ENCODE assay signal across 15 cellular contexts in genomic region chr3:99639579-99639978, GRCh38. TPM values are rescaled to one million over a fixed set of nuclear protein-coding genes. Genes with fewer than 3 reads are reported as not detected.
DNase-seq lines count a peak whose midpoint lies in the region; ATAC-seq, FAIRE-seq and TF ChIP-seq lines count a peak whose summit lies in the region.
"Had no signal": no experiment of that assay in that cellular context is flagged by ENCODE, and none has a peak within 500 bp of the region (broad histone marks: within the 10 kb centered on the region; RNA-seq: fewer than 3 reads in every experiment).

No MANE protein-coding gene starts in this region.

- DNase-seq in HFF-Myc (ENCODE audit: extremely low read depth, low read depth), result no peak
- peak; percentile 73 for DNase-seq in SK-N-MC (ENCODE audit: low read depth, low spot score)
- peak; percentile 53 for DNase-seq in fibroblast of pulmonary artery (ENCODE audit: low read depth)
- DNase-seq in thyroid gland, result no peak
- DNase-seq in HTR-8/SVneo (ENCODE audit: insufficient read length, low spot score), result no peak
- no peak for DNase-seq in activated naive CD4-positive, alpha-beta T cell treated with Interleukin-2 at 50 U/mL for 16 hours
- DNase-seq: activated CD8-positive, alpha-beta T cell treated with anti-CD3 and anti-CD28 coated beads for 36 hours; foreskin keratinocyte; immature natural killer cell; natural killer cell; NCI-H226; spleen; testis had no signal

- no peak overlapping the region for H3K9ac ChIP-seq in SK-N-MC (ENCODE audit: insufficient read length)

- intact Hi-C loops in thyroid gland (cut with DNase I), result no loop called here

- 7 to 13% methylated on average over 1 of the region's 1 CpG for WGBS in thyroid gland, 2 donors

- no peak overlapping the region for H3K27ac ChIP-seq in SK-N-MC
- H3K27ac ChIP-seq in thyroid gland, result peak overlapping the region; percentile 47 to 85 (median 79)
- H3K27ac ChIP-seq: spleen, testis had no signal

- H3K4me3 ChIP-seq in HFF-Myc (replicated peaks; ENCODE audit: low read depth, low read length), result peak overlapping the region; percentile 52
- H3K4me3 ChIP-seq in SK-N-MC, result no peak overlapping the region
- peak overlapping the region; percentile 72 for H3K4me3 ChIP-seq in fibroblast of pulmonary artery (replicated peaks; ENCODE audit: low read depth, low read length)
- peak overlapping the region in 1 of 3 donors; percentile 5 for H3K4me3 ChIP-seq in thyroid gland (replicated peaks in 1 of 3)
- H3K4me3 ChIP-seq: spleen had no signal

- no peak for ATAC-seq in GM21381 (IDR thresholded peaks at IDR 0.05; ENCODE audit: unreplicated experiment)
- ATAC-seq: activated CD8-positive, alpha-beta T cell treated with anti-CD3 and anti-CD28 coated beads for 36 hours; foreskin keratinocyte; GM23338; natural killer cell had no signal

- H3K9me3 ChIP-seq in SK-N-MC (ENCODE audit: low read depth, low read length), result no peaks in the 10 kb centered on the region
- no peaks in the 10 kb centered on the region for H3K9me3 ChIP-seq in thyroid gland
- H3K9me3 ChIP-seq: spleen, testis had no signal

- H3K36me3 ChIP-seq in SK-N-MC (ENCODE audit: insufficient read depth, low read length) (no peaks in the 10 kb centered on the region), thyroid gland (no peaks in the 10 kb centered on the region)
- H3K36me3 ChIP-seq: spleen had no signal

- no peak for FAIRE-seq in HTR-8/SVneo (lab: Jason Lieb, UNC)

- TF ChIP-seq CTCF in HFF-Myc (IDR thresholded peaks at IDR 0.05; ENCODE audit: low read depth, low read length, missing control alignments), result no peak
- TF ChIP-seq CTCF in fibroblast of pulmonary artery (IDR thresholded peaks at IDR 0.05; ENCODE audit: low read length, missing control alignments), result no peak
- TF ChIP-seq CTCF in thyroid gland (IDR thresholded peaks at IDR 0.05), result no peak

- peaks cover 9 to 27% of the 10 kb centered on the region in 2 donors for H3K4me1 ChIP-seq in thyroid gland
- H3K4me1 ChIP-seq: testis had no signal

- no peaks in the 10 kb centered on the region for H3K27me3 ChIP-seq in thyroid gland
- H3K27me3 ChIP-seq: foreskin keratinocyte, testis had no signal

- peak in 1 of 2 donors; percentile 33 for TF ChIP-seq POLR2A in thyroid gland (IDR thresholded peaks at IDR 0.05)

RNA-seq across cellular contexts. Expression of gene COL8A1, which starts 1.2 kb away (rescaled TPM):
- total RNA-seq in thyroid gland, result 100 to 1,000 TPM in 2 of 4 donors, 10 to 100 TPM in 2; 65.6 to 156 (median 95.6) TPM
- total RNA-seq: activated CD8-positive, alpha-beta T cell treated with anti-CD3 and anti-CD28 coated beads for 36 hours had no signal

Comparison
In these comparisons a context has a peak if more than half of its experiments do, and no peak if none do; other contexts are left out.
1. DNase-seq: peak in SK-N-MC (single experiment) and fibroblast of pulmonary artery (single experiment); none in HFF-Myc (single experiment), thyroid gland (0 of 2), HTR-8/SVneo (single experiment) and activated naive CD4-positive, alpha-beta T cell treated with Interleukin-2 at 50 U/mL for 16 hours (single experiment).